In genomic region chr4:79331126-79331876, GRCh38 we compare ENCODE assay signal across 19 cellular contexts. TPM values are rescaled to one million over a fixed set of nuclear protein-coding genes. Genes with fewer than 3 reads are reported as not detected.
DNase-seq lines count a peak whose midpoint lies in the region; ATAC-seq lines count a peak whose summit lies in the region.
"Had no signal": no experiment of that assay in that cellular context is flagged by ENCODE, and none has a peak within 500 bp of the region (broad histone marks: within the 10 kb centered on the region; RNA-seq: fewer than 3 reads in every experiment).

No MANE protein-coding gene starts in this region.

- no peaks in the 10 kb centered on the region for H3K36me3 ChIP-seq in SK-N-MC (ENCODE audit: insufficient read depth, low read length)
- H3K36me3 ChIP-seq: heart right ventricle, left ventricle myocardium inferior, right atrium auricular region had no signal

- DNase-seq in A172 (ENCODE audit: low spot score) (peak; percentile 44), HT-29 (ENCODE audit: low spot score) (peak; percentile 76), SK-N-MC (ENCODE audit: low read depth, low spot score) (peak; percentile 92), fibroblast of peridontal ligament (ENCODE audit: extremely low read depth) (peak; percentile 7)
- DNase-seq in activated naive CD8-positive, alpha-beta T cell treated with anti-CD3 and anti-CD28 coated beads for 36 hours = no peak
- DNase-seq in NK-92 treated with Interleukin-12 subunit alpha and Interleukin-12 subunit beta, amount 100 ng/mL, for 24 hours (lab: John Stamatoyannopoulos, UW) = no peak
- DNase-seq in activated naive CD4-positive, alpha-beta T cell treated with anti-CD3 and anti-CD28 coated beads, Interleukin-2, amount 50 U/mL, for 16 hours = no peak
- DNase-seq: activated CD4-positive, alpha-beta memory T cell treated with anti-CD3 and anti-CD28 coated beads for 36 hours; effector CD8-positive, alpha-beta T cell; heart right ventricle; left ventricle myocardium inferior; stimulated activated CD4-positive, alpha-beta T cell treated with anti-CD3 and anti-CD28 coated beads, Interleukin-2, amount 100 ng/mL, for 48 hours had no signal

- H3K9me3 Mint-ChIP-seq in activated naive CD8-positive, alpha-beta T cell treated with anti-CD3 and anti-CD28 coated beads for 36 hours = no peaks in the 10 kb centered on the region
- no peaks in the 10 kb centered on the region for H3K9me3 Mint-ChIP-seq in stimulated activated memory B cell treated with anti-CD40 and anti-IgM and Interleukin-4, amounts not matched to agents 10 μg/mL and 1 μg/mL and 100 μg/mL, for 72 hours
- H3K9me3 Mint-ChIP-seq: activated CD4-positive, alpha-beta memory T cell treated with anti-CD3 and anti-CD28 coated beads for 36 hours; activated T-helper 2 cell treated with anti-CD3 and anti-CD28 coated beads, Interferon-gamma antibody, Interleukin-2, Interleukin-4, amounts not matched to agents 10 μg/mL and 5 μg/mL and 100 μg/mL, durations not matched to agents 14 hours and 24 hours and 36 hours had no signal

- no peaks in the 10 kb centered on the region for H3K9me3 ChIP-seq in SK-N-MC (ENCODE audit: low read depth, low read length)
- H3K9me3 ChIP-seq: heart right ventricle, left ventricle myocardium inferior, right atrium auricular region had no signal

- H3K27me3 Mint-ChIP-seq in activated naive CD8-positive, alpha-beta T cell treated with anti-CD3 and anti-CD28 coated beads for 36 hours = no peaks in the 10 kb centered on the region
- no peaks in the 10 kb centered on the region for H3K27me3 Mint-ChIP-seq in stimulated activated memory B cell treated with anti-CD40 and anti-IgM and Interleukin-4, amounts not matched to agents 10 μg/mL and 1 μg/mL and 100 μg/mL, for 72 hours
- H3K27me3 Mint-ChIP-seq: activated CD4-positive, alpha-beta memory T cell treated with anti-CD3 and anti-CD28 coated beads for 36 hours; natural killer cell treated with Interleukin-12 subunit alpha and Interleukin-12 subunit beta and Interleukin-15 and Interleukin-18, amount 100 ng/mL, for 72 hours had no signal

- H3K36me3 Mint-ChIP-seq in activated naive CD8-positive, alpha-beta T cell treated with anti-CD3 and anti-CD28 coated beads for 36 hours = no peaks in the 10 kb centered on the region
- no peaks in the 10 kb centered on the region for H3K36me3 Mint-ChIP-seq in stimulated activated memory B cell treated with anti-CD40 and anti-IgM and Interleukin-4, amounts not matched to agents 10 μg/mL and 1 μg/mL and 100 μg/mL, for 72 hours
- H3K36me3 Mint-ChIP-seq: activated CD4-positive, alpha-beta memory T cell treated with anti-CD3 and anti-CD28 coated beads for 36 hours; natural killer cell treated with Interleukin-12 subunit alpha and Interleukin-12 subunit beta and Interleukin-15 and Interleukin-18, amount 100 ng/mL, for 72 hours had no signal

- peak overlapping the region; percentile 91 for H3K27ac ChIP-seq in SK-N-MC
- H3K27ac ChIP-seq: heart right ventricle, left ventricle myocardium inferior, right atrium auricular region had no signal

- no peak overlapping the region for H3K27ac Mint-ChIP-seq in activated naive CD8-positive, alpha-beta T cell treated with anti-CD3 and anti-CD28 coated beads for 36 hours
- H3K27ac Mint-ChIP-seq in stimulated activated memory B cell treated with anti-CD40 and anti-IgM and Interleukin-4, amounts not matched to agents 10 μg/mL and 1 μg/mL and 100 μg/mL, for 72 hours = no peak overlapping the region
- H3K27ac Mint-ChIP-seq: activated CD4-positive, alpha-beta memory T cell treated with anti-CD3 and anti-CD28 coated beads for 36 hours; activated T-helper 2 cell treated with anti-CD3 and anti-CD28 coated beads, Interferon-gamma antibody, Interleukin-2, Interleukin-4, amounts not matched to agents 10 μg/mL and 5 μg/mL and 100 μg/mL, durations not matched to agents 14 hours and 24 hours and 36 hours; natural killer cell treated with Interleukin-12 subunit alpha and Interleukin-12 subunit beta and Interleukin-15 and Interleukin-18, amount 100 ng/mL, for 72 hours had no signal

- peak overlapping the region; percentile 61 for H3K4me3 ChIP-seq in SK-N-MC
- H3K4me3 ChIP-seq: heart right ventricle, left ventricle myocardium inferior, right atrium auricular region had no signal

- no peaks in the 10 kb centered on the region for H3K4me1 Mint-ChIP-seq in activated naive CD8-positive, alpha-beta T cell treated with anti-CD3 and anti-CD28 coated beads for 36 hours
- H3K4me1 Mint-ChIP-seq in stimulated activated memory B cell treated with anti-CD40 and anti-IgM and Interleukin-4, amounts not matched to agents 10 μg/mL and 1 μg/mL and 100 μg/mL, for 72 hours = no peaks in the 10 kb centered on the region

- no peak overlapping the region for H3K9ac ChIP-seq in SK-N-MC (ENCODE audit: insufficient read length)

- no peak overlapping the region for H3K4me3 Mint-ChIP-seq in activated naive CD8-positive, alpha-beta T cell treated with anti-CD3 and anti-CD28 coated beads for 36 hours
- no peak overlapping the region for H3K4me3 Mint-ChIP-seq in stimulated activated memory B cell treated with anti-CD40 and anti-IgM and Interleukin-4, amounts not matched to agents 10 μg/mL and 1 μg/mL and 100 μg/mL, for 72 hours
- H3K4me3 Mint-ChIP-seq: activated CD4-positive, alpha-beta memory T cell treated with anti-CD3 and anti-CD28 coated beads for 36 hours; natural killer cell treated with Interleukin-12 subunit alpha and Interleukin-12 subunit beta and Interleukin-15 and Interleukin-18, amount 100 ng/mL, for 72 hours had no signal

- no peak for ATAC-seq in stimulated activated memory B cell treated with anti-CD40 and anti-IgM and Interleukin-4, amounts not matched to agents 10 μg/mL and 1 μg/mL and 100 μg/mL, for 72 hours
- ATAC-seq: heart right ventricle; natural killer cell treated with Interleukin-12 subunit alpha and Interleukin-12 subunit beta and Interleukin-15 and Interleukin-18, amount 100 ng/mL, for 72 hours had no signal

RNA-seq across cellular contexts. Expression of gene NAA11, which starts 5.4 kb away (rescaled TPM):
- not detected in 2 replicates for total RNA-seq in A172 (2014; rRNA removed; shearing (Covaris generic))
- not detected in 2 replicates for total RNA-seq in HT-29 (2014; rRNA removed; shearing (Covaris generic))
- total RNA-seq in activated naive CD8-positive, alpha-beta T cell treated with anti-CD3 and anti-CD28 coated beads for 36 hours = not detected
- total RNA-seq: activated CD4-positive, alpha-beta memory T cell treated with anti-CD3 and anti-CD28 coated beads for 36 hours; activated T-helper 2 cell treated with anti-CD3 and anti-CD28 coated beads, Interferon-gamma antibody, Interleukin-2, Interleukin-4, amounts not matched to agents 10 μg/mL and 5 μg/mL and 100 μg/mL, durations not matched to agents 14 hours and 24 hours and 36 hours; astrocyte; heart right ventricle; left ventricle myocardium inferior; natural killer cell treated with Interleukin-12 subunit alpha and Interleukin-12 subunit beta and Interleukin-15 and Interleukin-18, amount 100 ng/mL, for 72 hours; right atrium auricular region; T-helper 1 cell treated with Interleukin-12 subunit alpha and Interleukin-12 subunit beta and Interleukin-4 antibody, amounts not matched to agents 30 ng/mL and 1 ng/mL, for 36 hours; ureter had no signal

Comparison
In these comparisons a context has a peak if more than half of its experiments do, and no peak if none do; other contexts are left out.
1. DNase-seq: peak in A172 (single experiment), HT-29 (single experiment), SK-N-MC (single experiment) and fibroblast of peridontal ligament (single experiment); none in activated naive CD8-positive, alpha-beta T cell treated with anti-CD3 and anti-CD28 coated beads for 36 hours (single experiment), NK-92 treated with Interleukin-12 subunit alpha and Interleukin-12 subunit beta, amount 100 ng/mL, for 24 hours (single experiment) and activated naive CD4-positive, alpha-beta T cell treated with anti-CD3 and anti-CD28 coated beads, Interleukin-2, amount 50 U/mL, for 16 hours (single experiment).